ENCODE assay signal across 8 cellular contexts in the genomic region with DNA sequence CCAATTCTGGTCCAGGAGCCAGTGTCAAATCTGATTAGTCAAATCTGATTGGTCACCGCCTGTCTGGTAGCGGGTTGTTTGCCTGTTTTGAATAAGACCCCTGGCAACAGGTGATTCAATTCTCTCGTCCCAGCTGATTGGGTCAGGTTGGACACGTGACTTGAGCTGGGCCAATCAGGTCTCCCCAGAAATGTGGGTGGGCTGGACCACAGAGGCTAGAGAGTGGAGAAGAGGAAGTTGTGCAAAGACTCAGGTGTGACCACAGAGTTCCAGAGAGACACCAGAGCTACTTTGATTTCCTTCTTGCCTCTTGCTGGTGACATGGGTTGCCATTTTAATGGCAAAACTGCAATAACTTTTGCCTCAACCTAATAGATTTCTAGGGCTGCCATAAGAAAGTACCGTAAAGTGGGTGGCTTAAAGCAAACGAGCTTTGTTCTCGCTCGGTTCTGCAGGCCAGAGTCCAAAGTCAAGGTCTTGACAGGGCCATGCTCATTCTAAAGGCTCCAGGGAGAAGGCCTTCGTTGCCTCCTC. TPM values are rescaled to one million over a fixed set of nuclear protein-coding genes. Genes with fewer than 3 reads are reported as not detected.
DNase-seq lines count a peak whose midpoint lies in the region; ATAC-seq and TF ChIP-seq lines count a peak whose summit lies in the region.

No MANE protein-coding gene starts in this region.

- H3K27ac ChIP-seq in cardiac muscle cell (no peak overlapping the region), right atrium auricular region (no peak overlapping the region), epithelial cell of prostate (peak overlapping the region; percentile 88)

- H3K4me3 ChIP-seq in cardiac muscle cell (no peak overlapping the region), right atrium auricular region (no peak overlapping the region)

- H3K9me3 ChIP-seq in cardiac muscle cell (ENCODE audit: low read depth) = no peaks in the 10 kb centered on the region
- H3K9me3 ChIP-seq in right atrium auricular region = no peaks in the 10 kb centered on the region

- no peaks in the 10 kb centered on the region for H3K4me1 ChIP-seq in cardiac muscle cell (ENCODE audit: low read depth)
- peaks cover 0 to 9% of the 10 kb centered on the region in 2 donors for H3K4me1 ChIP-seq in right atrium auricular region

- H3K36me3 ChIP-seq in cardiac muscle cell (no peaks in the 10 kb centered on the region), right atrium auricular region (no peaks in the 10 kb centered on the region)

- TF ChIP-seq CTCF in cardiac muscle cell (IDR thresholded peaks at IDR 0.05; ENCODE audit: low read depth, low read length) = no peak
- TF ChIP-seq CTCF in right atrium auricular region (IDR thresholded peaks at IDR 0.05) = no peak

- H3K27me3 ChIP-seq in cardiac muscle cell = peaks cover 39% of the 10 kb centered on the region
- peaks cover 8 to 9% of the 10 kb centered on the region in 2 donors for H3K27me3 ChIP-seq in right atrium auricular region

- ATAC-seq in HG02885 (IDR thresholded peaks at IDR 0.05; ENCODE audit: poor library complexity, unreplicated experiment) = peak; percentile 81

- DNase-seq in cardiac muscle cell (ENCODE audit: low read depth in 1 of 2, low spot score in 1 of 2) = peak; percentile 32 to 33
- no peak for DNase-seq in right atrium auricular region (ENCODE audit: low spot score)
- peak; percentile 6 for DNase-seq in NCI-H774 (lab: John Stamatoyannopoulos, UW)
- peak; percentile 36 to 64 for DNase-seq in activated CD8-positive, alpha-beta memory T cell treated with anti-CD3 and anti-CD28 coated beads for 4 hours (ENCODE audit: low read depth in 2 of 2)
- peak; percentile 40 for DNase-seq in epithelial cell of prostate (ENCODE audit: low read depth, low spot score)
- DNase-seq in stimulated activated CD4-positive, alpha-beta T cell treated with anti-CD3 and anti-CD28 coated beads, Interleukin-1b, Interleukin-23, amount 100 ng/mL, for 1 hour (ENCODE audit: low read depth in 2 of 2) = peak; percentile 37 to 54
- DNase-seq in NCI-H1105 treated with DMSO at 0.1 percent for 48 hours (lab: John Stamatoyannopoulos, UW) = no peak

RNA-seq across cellular contexts. Expression of gene TNFSF9, which starts 5.4 kb away (rescaled TPM):
- total RNA-seq in cardiac muscle cell (0.81 and 1.3 TPM in 2 replicates), right atrium auricular region (under 1 TPM in 1 of 2 donors, not detected in 1; 0.43 TPM)
- 1.5 and 3.0 TPM in 2 replicates for polyA plus RNA-seq in cardiac muscle cell

RNA-seq across cellular contexts. Expression of gene TUBB4A, which starts 34.1 kb away (rescaled TPM):
- 10.5 and 18.2 TPM in 2 replicates for total RNA-seq in cardiac muscle cell
- polyA plus RNA-seq in cardiac muscle cell = 21.6 and 41.3 TPM in 2 replicates
- 1 to 10 TPM in 1 of 2 donors, under 1 TPM in 1; 0.83 to 2.3 TPM for total RNA-seq in right atrium auricular region

RNA-seq across cellular contexts. Expression of gene DENND1C, which starts 54.6 kb away (rescaled TPM):
- total RNA-seq in cardiac muscle cell (0.18 and 4.9 TPM in 2 replicates), right atrium auricular region (under 1 TPM; 0.30 to 0.75 TPM)
- polyA plus RNA-seq in cardiac muscle cell = 1.8 and 10.4 TPM in 2 replicates

RNA-seq across cellular contexts. Expression of gene CD70, which starts 54.7 kb away (rescaled TPM):
- not detected in 2 replicates for total RNA-seq in cardiac muscle cell
- 0.91 TPM in 1 of 2 replicates, not detected in the other for polyA plus RNA-seq in cardiac muscle cell
- total RNA-seq in right atrium auricular region = not detected

Comparison
In these comparisons a context has a peak if more than half of its experiments do, and no peak if none do; other contexts are left out.
1. DNase-seq: peak in cardiac muscle cell (2 of 2), NCI-H774 (single experiment), activated CD8-positive, alpha-beta memory T cell treated with anti-CD3 and anti-CD28 coated beads for 4 hours (2 of 2), epithelial cell of prostate (single experiment) and stimulated activated CD4-positive, alpha-beta T cell treated with anti-CD3 and anti-CD28 coated beads, Interleukin-1b, Interleukin-23, amount 100 ng/mL, for 1 hour (2 of 2); none in right atrium auricular region (single experiment) and NCI-H1105 treated with DMSO at 0.1 percent for 48 hours (single experiment).